Comparison of ENCODE assay signal across 18 cellular contexts in genomic region chr11:244376-244775, GRCh38. TPM values are rescaled to one million over a fixed set of nuclear protein-coding genes. Genes with fewer than 3 reads are reported as not detected.
A peak's percentile ranks its signal among the peaks of the same experiment; 100 is the strongest.
DNase-seq lines count a peak whose midpoint lies in the region; ATAC-seq, FAIRE-seq and TF ChIP-seq lines count a peak whose summit lies in the region.
"Had no signal": no experiment of that assay in that cellular context is flagged by ENCODE, and none has a peak within 500 bp of the region (broad histone marks: within the 10 kb centered on the region; RNA-seq: fewer than 3 reads in every experiment).

No MANE protein-coding gene starts in this region.

- FAIRE-seq in GM19239 (lab: Jason Lieb, UNC) (peak; percentile 71), astrocyte (lab: Jason Lieb, UNC) (peak; percentile 26)
- FAIRE-seq: A549, G401.6, GM12891 had no signal

- H3K4me3 ChIP-seq in astrocyte (ENCODE audit: insufficient read depth, low read depth, low read length), result no peak overlapping the region
- H3K4me3 ChIP-seq: A549, GM23248 had no signal

- POLR2A ChIA-PET in activated CD4-positive, alpha-beta memory T cell treated with anti-CD3 and anti-CD28 coated beads, Interleukin-2, amount 10 ng/mL, durations not matched to agents 7 days and 5 days (lab: Charles Lee), result interaction anchor here (1.2 kb wide), 1 partner anchor 29 kb away, joined by 3 read pairs; no protein-coding TSS in a partner anchor
- POLR2A ChIA-PET in activated CD4-positive, alpha-beta memory T cell treated with anti-CD3 and anti-CD28 coated beads for 36 hours (lab: Charles Lee), result no interaction called here

- H3K9me3 ChIP-seq in astrocyte (ENCODE audit: insufficient read depth, low read depth, low read length), result no peaks in the 10 kb centered on the region
- H3K9me3 ChIP-seq: A549, BE2C had no signal

- DNase-seq in activated CD4-positive, alpha-beta memory T cell treated with anti-CD3 and anti-CD28 coated beads, Interleukin-2, amount 10 ng/mL, durations not matched to agents 7 days and 5 days, result no peak
- DNase-seq in activated CD4-positive, alpha-beta memory T cell treated with anti-CD3 and anti-CD28 coated beads for 36 hours, result no peak
- DNase-seq in GM19239 (ENCODE audit: insufficient read length, low spot score) (no peak), astrocyte (ENCODE audit: low read depth) (no peak), H4 (ENCODE audit: low spot score) (no peak)
- no peak for DNase-seq in activated T-helper 1 cell treated with anti-CD3 and anti-CD28 coated beads, Interleukin-12 subunit alpha, Interleukin-12 subunit beta, Interleukin-2, Interleukin-4 antibody, amounts not matched to agents 30 ng/mL and 10 ng/mL and 1 ng/mL, durations not matched to agents 14 hours and 24 hours and 36 hours (ENCODE audit: low spot score)
- DNase-seq: BE2C; CD4-positive, alpha-beta memory T cell; DMS79 treated with DMSO at 0.1 percent for 48 hours; EL; GM23248; H7 had no signal

- no peaks in the 10 kb centered on the region for H3K27me3 Mint-ChIP-seq in activated CD4-positive, alpha-beta memory T cell treated with anti-CD3 and anti-CD28 coated beads, Interleukin-2, amount 10 ng/mL, durations not matched to agents 7 days and 5 days
- no peaks in the 10 kb centered on the region for H3K27me3 Mint-ChIP-seq in activated CD4-positive, alpha-beta memory T cell treated with anti-CD3 and anti-CD28 coated beads for 36 hours
- no peaks in the 10 kb centered on the region for H3K27me3 Mint-ChIP-seq in activated T-helper 1 cell treated with anti-CD3 and anti-CD28 coated beads, Interleukin-12 subunit alpha, Interleukin-12 subunit beta, Interleukin-2, Interleukin-4 antibody, amounts not matched to agents 30 ng/mL and 10 ng/mL and 1 ng/mL, durations not matched to agents 14 hours and 24 hours and 36 hours (ENCODE audit: insufficient read depth)
- no peaks in the 10 kb centered on the region for H3K27me3 Mint-ChIP-seq in astrocyte (ENCODE audit: low read depth, unreplicated experiment)
- H3K27me3 Mint-ChIP-seq: CD4-positive, alpha-beta memory T cell had no signal

- no peak overlapping the region for H3K27ac ChIP-seq in astrocyte (ENCODE audit: low read depth, low read length)
- H3K27ac ChIP-seq: A549, C4-2B, GM23248 had no signal

- H4K20me1 ChIP-seq in astrocyte (ENCODE audit: insufficient read depth, low read length), result peaks cover 54% of the 10 kb centered on the region

- H3K27ac Mint-ChIP-seq in activated CD4-positive, alpha-beta memory T cell treated with anti-CD3 and anti-CD28 coated beads, Interleukin-2, amount 10 ng/mL, durations not matched to agents 7 days and 5 days, result peak overlapping the region; percentile 61
- H3K27ac Mint-ChIP-seq in activated CD4-positive, alpha-beta memory T cell treated with anti-CD3 and anti-CD28 coated beads for 36 hours, result no peak overlapping the region
- peak overlapping the region; percentile 46 for H3K27ac Mint-ChIP-seq in activated T-helper 1 cell treated with anti-CD3 and anti-CD28 coated beads, Interleukin-12 subunit alpha, Interleukin-12 subunit beta, Interleukin-2, Interleukin-4 antibody, amounts not matched to agents 30 ng/mL and 10 ng/mL and 1 ng/mL, durations not matched to agents 14 hours and 24 hours and 36 hours
- no peak overlapping the region for H3K27ac Mint-ChIP-seq in astrocyte (ENCODE audit: unreplicated experiment)

- H2AFZ ChIP-seq in astrocyte (ENCODE audit: low read depth, low read length), result no peak overlapping the region
- H2AFZ ChIP-seq: GM23248 had no signal

- H3K9ac ChIP-seq in astrocyte (ENCODE audit: low read length), result no peak overlapping the region
- H3K9ac ChIP-seq: GM23248 had no signal

- no peak for TF ChIP-seq CTCF in astrocyte (IDR thresholded peaks at IDR 0.05; ENCODE audit: insufficient read depth, low read depth, low read length)

- no peak for ATAC-seq in GM18909 (IDR thresholded peaks at IDR 0.05; ENCODE audit: poor library complexity, unreplicated experiment)
- ATAC-seq in HG03432 (IDR thresholded peaks at IDR 0.05; ENCODE audit: unreplicated experiment), result no peak
- ATAC-seq: A549 had no signal

- H3K36me3 ChIP-seq in astrocyte (ENCODE audit: insufficient read depth, low read length), result peaks cover 57% of the 10 kb centered on the region

- H3K79me2 ChIP-seq in astrocyte (ENCODE audit: insufficient read depth, low read length), result peaks cover 38% of the 10 kb centered on the region

- no peak overlapping the region for H3K4me3 Mint-ChIP-seq in activated CD4-positive, alpha-beta memory T cell treated with anti-CD3 and anti-CD28 coated beads, Interleukin-2, amount 10 ng/mL, durations not matched to agents 7 days and 5 days
- no peak overlapping the region for H3K4me3 Mint-ChIP-seq in activated CD4-positive, alpha-beta memory T cell treated with anti-CD3 and anti-CD28 coated beads for 36 hours
- no peak overlapping the region for H3K4me3 Mint-ChIP-seq in activated T-helper 1 cell treated with anti-CD3 and anti-CD28 coated beads, Interleukin-12 subunit alpha, Interleukin-12 subunit beta, Interleukin-2, Interleukin-4 antibody, amounts not matched to agents 30 ng/mL and 10 ng/mL and 1 ng/mL, durations not matched to agents 14 hours and 24 hours and 36 hours
- no peak overlapping the region for H3K4me3 Mint-ChIP-seq in astrocyte (ENCODE audit: unreplicated experiment)
- H3K4me3 Mint-ChIP-seq: CD4-positive, alpha-beta memory T cell had no signal

- intact Hi-C loops in activated CD4-positive, alpha-beta memory T cell treated with anti-CD3 and anti-CD28 coated beads for 36 hours (cut with micrococcal nuclease), result no loop called here
- intact Hi-C loops in activated T-helper 1 cell treated with anti-CD3 and anti-CD28 coated beads, Interleukin-12 subunit alpha, Interleukin-12 subunit beta, Interleukin-2, Interleukin-4 antibody, amounts not matched to agents 30 ng/mL and 10 ng/mL and 1 ng/mL, durations not matched to agents 14 hours and 24 hours and 36 hours (cut with micrococcal nuclease), result loop anchor here (1.0 kb wide), 1 partner anchor 8 kb away; the partner anchor contains the start of genes PSMD13 and SIRT3

- H3K36me3 Mint-ChIP-seq in activated CD4-positive, alpha-beta memory T cell treated with anti-CD3 and anti-CD28 coated beads, Interleukin-2, amount 10 ng/mL, durations not matched to agents 7 days and 5 days (ENCODE audit: low read depth), result peaks cover 85% of the 10 kb centered on the region
- peaks cover 77% of the 10 kb centered on the region for H3K36me3 Mint-ChIP-seq in activated CD4-positive, alpha-beta memory T cell treated with anti-CD3 and anti-CD28 coated beads for 36 hours
- H3K36me3 Mint-ChIP-seq in activated T-helper 1 cell treated with anti-CD3 and anti-CD28 coated beads, Interleukin-12 subunit alpha, Interleukin-12 subunit beta, Interleukin-2, Interleukin-4 antibody, amounts not matched to agents 30 ng/mL and 10 ng/mL and 1 ng/mL, durations not matched to agents 14 hours and 24 hours and 36 hours (ENCODE audit: low read depth), result peaks cover 76% of the 10 kb centered on the region
- H3K36me3 Mint-ChIP-seq in astrocyte (ENCODE audit: low read depth, unreplicated experiment), result peaks cover 15% of the 10 kb centered on the region

- H3K9me3 Mint-ChIP-seq in activated CD4-positive, alpha-beta memory T cell treated with anti-CD3 and anti-CD28 coated beads, Interleukin-2, amount 10 ng/mL, durations not matched to agents 7 days and 5 days, result no peaks in the 10 kb centered on the region
- no peaks in the 10 kb centered on the region for H3K9me3 Mint-ChIP-seq in activated CD4-positive, alpha-beta memory T cell treated with anti-CD3 and anti-CD28 coated beads for 36 hours
- H3K9me3 Mint-ChIP-seq in activated T-helper 1 cell treated with anti-CD3 and anti-CD28 coated beads, Interleukin-12 subunit alpha, Interleukin-12 subunit beta, Interleukin-2, Interleukin-4 antibody, amounts not matched to agents 30 ng/mL and 10 ng/mL and 1 ng/mL, durations not matched to agents 14 hours and 24 hours and 36 hours, result no peaks in the 10 kb centered on the region
- no peaks in the 10 kb centered on the region for H3K9me3 Mint-ChIP-seq in astrocyte (ENCODE audit: unreplicated experiment)
- H3K9me3 Mint-ChIP-seq: CD4-positive, alpha-beta memory T cell had no signal

- no peak overlapping the region for H3K4me2 ChIP-seq in astrocyte (ENCODE audit: low read length)
- H3K4me2 ChIP-seq: A549 had no signal

- CTCF ChIA-PET in activated CD4-positive, alpha-beta memory T cell treated with anti-CD3 and anti-CD28 coated beads, Interleukin-2, amount 10 ng/mL, durations not matched to agents 7 days and 5 days (lab: Charles Lee), result interaction anchor here (0.7 kb wide), 1 partner anchor 33 kb away, joined by 3 read pairs; no protein-coding TSS in a partner anchor
- CTCF ChIA-PET in activated CD4-positive, alpha-beta memory T cell treated with anti-CD3 and anti-CD28 coated beads for 36 hours (lab: Charles Lee), result interaction anchor here (0.6 to 0.7 kb wide), 2 partner anchors 13 to 61 kb away, joined by 3 read pairs; no protein-coding TSS in a partner anchor

- peaks cover 43% of the 10 kb centered on the region for H3K4me1 Mint-ChIP-seq in activated CD4-positive, alpha-beta memory T cell treated with anti-CD3 and anti-CD28 coated beads, Interleukin-2, amount 10 ng/mL, durations not matched to agents 7 days and 5 days
- H3K4me1 Mint-ChIP-seq in activated CD4-positive, alpha-beta memory T cell treated with anti-CD3 and anti-CD28 coated beads for 36 hours (ENCODE audit: low read depth), result peaks cover 48% of the 10 kb centered on the region
- peaks cover 56% of the 10 kb centered on the region for H3K4me1 Mint-ChIP-seq in activated T-helper 1 cell treated with anti-CD3 and anti-CD28 coated beads, Interleukin-12 subunit alpha, Interleukin-12 subunit beta, Interleukin-2, Interleukin-4 antibody, amounts not matched to agents 30 ng/mL and 10 ng/mL and 1 ng/mL, durations not matched to agents 14 hours and 24 hours and 36 hours (ENCODE audit: low read depth)
- H3K4me1 Mint-ChIP-seq in astrocyte (ENCODE audit: low read depth, unreplicated experiment), result no peaks in the 10 kb centered on the region

- H3K4me1 ChIP-seq in astrocyte (ENCODE audit: insufficient read depth, low read length), result no peaks in the 10 kb centered on the region
- H3K4me1 ChIP-seq: A549, BE2C had no signal

- no peaks in the 10 kb centered on the region for H3K27me3 ChIP-seq in astrocyte (ENCODE audit: insufficient read depth, low read length)
- H3K27me3 ChIP-seq: BE2C had no signal

RNA-seq across cellular contexts. Expression of gene PSMD13, which starts 7.6 kb away (rescaled TPM):
- total RNA-seq in activated CD4-positive, alpha-beta memory T cell treated with anti-CD3 and anti-CD28 coated beads, Interleukin-2, amount 10 ng/mL, durations not matched to agents 7 days and 5 days, result 100 to 1,000 TPM; 156 to 160 TPM
- total RNA-seq in activated CD4-positive, alpha-beta memory T cell treated with anti-CD3 and anti-CD28 coated beads for 36 hours, result 100 to 1,000 TPM; 210 to 214 TPM
- 261 and 266 TPM in 2 replicates for total RNA-seq in activated T-helper 1 cell treated with anti-CD3 and anti-CD28 coated beads, Interleukin-12 subunit alpha, Interleukin-12 subunit beta, Interleukin-2, Interleukin-4 antibody, amounts not matched to agents 30 ng/mL and 10 ng/mL and 1 ng/mL, durations not matched to agents 14 hours and 24 hours and 36 hours
- total RNA-seq in astrocyte, result 131 and 137 TPM in 2 replicates
- 248 and 295 TPM in 2 replicates for total RNA-seq in H4 (2014; rRNA removed; shearing (Covaris generic))

RNA-seq across cellular contexts. Expression of gene SIRT3, which starts 8.2 kb away (rescaled TPM):
- 10 to 100 TPM; 11.6 to 16.3 TPM for total RNA-seq in activated CD4-positive, alpha-beta memory T cell treated with anti-CD3 and anti-CD28 coated beads, Interleukin-2, amount 10 ng/mL, durations not matched to agents 7 days and 5 days
- 10 to 100 TPM; 16.1 to 17.6 TPM for total RNA-seq in activated CD4-positive, alpha-beta memory T cell treated with anti-CD3 and anti-CD28 coated beads for 36 hours
- 11.6 and 14.8 TPM in 2 replicates for total RNA-seq in activated T-helper 1 cell treated with anti-CD3 and anti-CD28 coated beads, Interleukin-12 subunit alpha, Interleukin-12 subunit beta, Interleukin-2, Interleukin-4 antibody, amounts not matched to agents 30 ng/mL and 10 ng/mL and 1 ng/mL, durations not matched to agents 14 hours and 24 hours and 36 hours
- total RNA-seq in astrocyte, result 10.9 and 12.0 TPM in 2 replicates
- total RNA-seq in H4 (2014; rRNA removed; shearing (Covaris generic)), result 6.4 and 12.3 TPM in 2 replicates

RNA-seq across cellular contexts. Expression of gene NLRP6, which starts 33.8 kb away (rescaled TPM):
- total RNA-seq in activated CD4-positive, alpha-beta memory T cell treated with anti-CD3 and anti-CD28 coated beads, Interleukin-2, amount 10 ng/mL, durations not matched to agents 7 days and 5 days, result 1 to 10 TPM; 2.5 TPM
- 1 to 10 TPM in 1 of 2 experiments, under 1 TPM in 1; 0.99 to 1.2 TPM for total RNA-seq in activated CD4-positive, alpha-beta memory T cell treated with anti-CD3 and anti-CD28 coated beads for 36 hours
- 4.9 and 5.2 TPM in 2 replicates for total RNA-seq in activated T-helper 1 cell treated with anti-CD3 and anti-CD28 coated beads, Interleukin-12 subunit alpha, Interleukin-12 subunit beta, Interleukin-2, Interleukin-4 antibody, amounts not matched to agents 30 ng/mL and 10 ng/mL and 1 ng/mL, durations not matched to agents 14 hours and 24 hours and 36 hours
- not detected in 2 replicates for total RNA-seq in astrocyte
- total RNA-seq in H4 (2014; rRNA removed; shearing (Covaris generic)), result not detected in 2 replicates
- total RNA-seq: GM23248 had no signal

RNA-seq across cellular contexts. Expression of gene RIC8A, which starts 36.9 kb away (rescaled TPM):
- total RNA-seq in activated CD4-positive, alpha-beta memory T cell treated with anti-CD3 and anti-CD28 coated beads, Interleukin-2, amount 10 ng/mL, durations not matched to agents 7 days and 5 days, result 100 to 1,000 TPM in 1 of 2 experiments, 10 to 100 TPM in 1; 98.7 to 103 TPM
- total RNA-seq in activated CD4-positive, alpha-beta memory T cell treated with anti-CD3 and anti-CD28 coated beads for 36 hours, result 100 to 1,000 TPM; 100 to 104 TPM
- total RNA-seq in activated T-helper 1 cell treated with anti-CD3 and anti-CD28 coated beads, Interleukin-12 subunit alpha, Interleukin-12 subunit beta, Interleukin-2, Interleukin-4 antibody, amounts not matched to agents 30 ng/mL and 10 ng/mL and 1 ng/mL, durations not matched to agents 14 hours and 24 hours and 36 hours, result 132 and 149 TPM in 2 replicates
- total RNA-seq in astrocyte, result 157 TPM in 2 replicates
- 138 and 139 TPM in 2 replicates for total RNA-seq in H4 (2014; rRNA removed; shearing (Covaris generic))

RNA-seq across cellular contexts. Expression of gene BET1L, which starts 37.2 kb away (rescaled TPM):
- 10 to 100 TPM; 39.3 to 44.5 TPM for total RNA-seq in activated CD4-positive, alpha-beta memory T cell treated with anti-CD3 and anti-CD28 coated beads, Interleukin-2, amount 10 ng/mL, durations not matched to agents 7 days and 5 days
- 10 to 100 TPM; 51.0 to 53.2 TPM for total RNA-seq in activated CD4-positive, alpha-beta memory T cell treated with anti-CD3 and anti-CD28 coated beads for 36 hours
- total RNA-seq in activated T-helper 1 cell treated with anti-CD3 and anti-CD28 coated beads, Interleukin-12 subunit alpha, Interleukin-12 subunit beta, Interleukin-2, Interleukin-4 antibody, amounts not matched to agents 30 ng/mL and 10 ng/mL and 1 ng/mL, durations not matched to agents 14 hours and 24 hours and 36 hours, result 42.0 and 48.7 TPM in 2 replicates
- 73.2 and 81.6 TPM in 2 replicates for total RNA-seq in astrocyte
- total RNA-seq in H4 (2014; rRNA removed; shearing (Covaris generic)), result 30.3 and 30.7 TPM in 2 replicates

Comparison
In these comparisons a context has a peak if more than half of its experiments do, and no peak if none do; other contexts are left out.
1. H3K27ac Mint-ChIP-seq: peak in activated CD4-positive, alpha-beta memory T cell treated with anti-CD3 and anti-CD28 coated beads, Interleukin-2, amount 10 ng/mL, durations not matched to agents 7 days and 5 days (single experiment) and activated T-helper 1 cell treated with anti-CD3 and anti-CD28 coated beads, Interleukin-12 subunit alpha, Interleukin-12 subunit beta, Interleukin-2, Interleukin-4 antibody, amounts not matched to agents 30 ng/mL and 10 ng/mL and 1 ng/mL, durations not matched to agents 14 hours and 24 hours and 36 hours (single experiment); none in activated CD4-positive, alpha-beta memory T cell treated with anti-CD3 and anti-CD28 coated beads for 36 hours (single experiment) and astrocyte (single experiment).